Comparison of ENCODE assay signal across 15 cellular contexts in genomic region chr10:132309466-132309865, GRCh38. TPM values are rescaled to one million over a fixed set of nuclear protein-coding genes. Genes with fewer than 3 reads are reported as not detected.
DNase-seq lines count a peak whose midpoint lies in the region; TF ChIP-seq lines count a peak whose summit lies in the region.
"Had no signal": no experiment of that assay in that cellular context is flagged by ENCODE, and none has a peak within 500 bp of the region (broad histone marks: within the 10 kb centered on the region; RNA-seq: fewer than 3 reads in every experiment).

No MANE protein-coding gene starts in this region.

- no peak overlapping the region for H3K27ac Mint-ChIP-seq in activated naive CD4-positive, alpha-beta T cell treated with anti-CD3 and anti-CD28 coated beads, Interleukin-2, amount 10 ng/mL, durations not matched to agents 7 days and 5 days
- H3K27ac Mint-ChIP-seq in activated T-helper 1 cell treated with anti-CD3 and anti-CD28 coated beads, Interleukin-12 subunit alpha, Interleukin-12 subunit beta, Interleukin-2, Interleukin-4 antibody, amounts not matched to agents 30 ng/mL and 10 ng/mL and 1 ng/mL, durations not matched to agents 14 hours and 24 hours and 36 hours, result no peak overlapping the region
- H3K27ac Mint-ChIP-seq in mesothelial cell of epicardium, result no peak overlapping the region
- H3K27ac Mint-ChIP-seq: HFFc6 had no signal

- no peak for TF ChIP-seq CTCF in mesothelial cell of epicardium (IDR thresholded peaks at IDR 0.05; ENCODE audit: unreplicated experiment)

- no peak for DNase-seq in activated naive CD4-positive, alpha-beta T cell treated with anti-CD3 and anti-CD28 coated beads, Interleukin-2, amount 10 ng/mL, durations not matched to agents 7 days and 5 days
- no peak for DNase-seq in activated naive CD4-positive, alpha-beta T cell treated with anti-CD3 and anti-CD28 coated beads, Interleukin-2, amount 50 U/mL, for 16 hours
- no peak for DNase-seq in activated T-helper 1 cell treated with anti-CD3 and anti-CD28 coated beads, Interleukin-12 subunit alpha, Interleukin-12 subunit beta, Interleukin-2, Interleukin-4 antibody, amounts not matched to agents 30 ng/mL and 10 ng/mL and 1 ng/mL, durations not matched to agents 14 hours and 24 hours and 36 hours (ENCODE audit: low spot score)
- DNase-seq in mesothelial cell of epicardium (ENCODE audit: low spot score in 2 of 2, unreplicated experiment in 2 of 2), result no peak
- DNase-seq in ureter (ENCODE audit: low spot score), result peak; percentile 35
- no peak for DNase-seq in DMS 273 (lab: John Stamatoyannopoulos, UW; ENCODE audit: unreplicated experiment)
- DNase-seq in NCI-H345 (lab: John Stamatoyannopoulos, UW), result no peak
- DNase-seq in NCI-H510A treated with DMSO at 0.1 percent for 48 hours (lab: John Stamatoyannopoulos, UW), result no peak
- DNase-seq: anterior cingulate cortex; foreskin fibroblast; HFFc6; NCI-H187; NCI-H510A; Right ventricle myocardium superior; stimulated activated naive CD8-positive, alpha-beta T cell treated with anti-CD3 and anti-CD28 coated beads, Interleukin-15, Interleukin-2, amounts not matched to agents 100 U/mL and 50 U/mL, for 24 hours had no signal

- CTCF ChIA-PET in activated naive CD4-positive, alpha-beta T cell treated with anti-CD3 and anti-CD28 coated beads, Interleukin-2, amount 10 ng/mL, durations not matched to agents 7 days and 5 days (lab: Charles Lee), result no interaction called here

- H3K27me3 Mint-ChIP-seq in activated naive CD4-positive, alpha-beta T cell treated with anti-CD3 and anti-CD28 coated beads, Interleukin-2, amount 10 ng/mL, durations not matched to agents 7 days and 5 days, result peaks cover 71% of the 10 kb centered on the region
- peaks cover 34% of the 10 kb centered on the region for H3K27me3 Mint-ChIP-seq in activated T-helper 1 cell treated with anti-CD3 and anti-CD28 coated beads, Interleukin-12 subunit alpha, Interleukin-12 subunit beta, Interleukin-2, Interleukin-4 antibody, amounts not matched to agents 30 ng/mL and 10 ng/mL and 1 ng/mL, durations not matched to agents 14 hours and 24 hours and 36 hours (ENCODE audit: insufficient read depth)
- peaks cover 79% of the 10 kb centered on the region for H3K27me3 Mint-ChIP-seq in mesothelial cell of epicardium (ENCODE audit: low read depth)

- peaks cover 9% of the 10 kb centered on the region for H3K4me1 Mint-ChIP-seq in activated naive CD4-positive, alpha-beta T cell treated with anti-CD3 and anti-CD28 coated beads, Interleukin-2, amount 10 ng/mL, durations not matched to agents 7 days and 5 days
- H3K4me1 Mint-ChIP-seq in activated T-helper 1 cell treated with anti-CD3 and anti-CD28 coated beads, Interleukin-12 subunit alpha, Interleukin-12 subunit beta, Interleukin-2, Interleukin-4 antibody, amounts not matched to agents 30 ng/mL and 10 ng/mL and 1 ng/mL, durations not matched to agents 14 hours and 24 hours and 36 hours (ENCODE audit: low read depth), result no peaks in the 10 kb centered on the region
- peaks cover 5% of the 10 kb centered on the region for H3K4me1 Mint-ChIP-seq in mesothelial cell of epicardium

- intact Hi-C loops in activated T-helper 1 cell treated with anti-CD3 and anti-CD28 coated beads, Interleukin-12 subunit alpha, Interleukin-12 subunit beta, Interleukin-2, Interleukin-4 antibody, amounts not matched to agents 30 ng/mL and 10 ng/mL and 1 ng/mL, durations not matched to agents 14 hours and 24 hours and 36 hours (cut with micrococcal nuclease), result loop anchor here (5.0 to 10.0 kb wide), 3 partner anchors 77 to 965 kb away; partner anchors contain the start of genes ADAM8 and BNIP3

- peak overlapping the region; percentile 52 for H3K4me3 Mint-ChIP-seq in activated naive CD4-positive, alpha-beta T cell treated with anti-CD3 and anti-CD28 coated beads, Interleukin-2, amount 10 ng/mL, durations not matched to agents 7 days and 5 days
- peak overlapping the region; percentile 78 for H3K4me3 Mint-ChIP-seq in activated T-helper 1 cell treated with anti-CD3 and anti-CD28 coated beads, Interleukin-12 subunit alpha, Interleukin-12 subunit beta, Interleukin-2, Interleukin-4 antibody, amounts not matched to agents 30 ng/mL and 10 ng/mL and 1 ng/mL, durations not matched to agents 14 hours and 24 hours and 36 hours
- peak overlapping the region; percentile 60 for H3K4me3 Mint-ChIP-seq in mesothelial cell of epicardium

- H3K36me3 Mint-ChIP-seq in activated naive CD4-positive, alpha-beta T cell treated with anti-CD3 and anti-CD28 coated beads, Interleukin-2, amount 10 ng/mL, durations not matched to agents 7 days and 5 days, result no peaks in the 10 kb centered on the region
- no peaks in the 10 kb centered on the region for H3K36me3 Mint-ChIP-seq in activated T-helper 1 cell treated with anti-CD3 and anti-CD28 coated beads, Interleukin-12 subunit alpha, Interleukin-12 subunit beta, Interleukin-2, Interleukin-4 antibody, amounts not matched to agents 30 ng/mL and 10 ng/mL and 1 ng/mL, durations not matched to agents 14 hours and 24 hours and 36 hours (ENCODE audit: low read depth)
- H3K36me3 Mint-ChIP-seq in mesothelial cell of epicardium, result peaks cover 3% of the 10 kb centered on the region

- peaks cover 1% of the 10 kb centered on the region for H3K9me3 Mint-ChIP-seq in activated naive CD4-positive, alpha-beta T cell treated with anti-CD3 and anti-CD28 coated beads, Interleukin-2, amount 10 ng/mL, durations not matched to agents 7 days and 5 days
- no peaks in the 10 kb centered on the region for H3K9me3 Mint-ChIP-seq in activated T-helper 1 cell treated with anti-CD3 and anti-CD28 coated beads, Interleukin-12 subunit alpha, Interleukin-12 subunit beta, Interleukin-2, Interleukin-4 antibody, amounts not matched to agents 30 ng/mL and 10 ng/mL and 1 ng/mL, durations not matched to agents 14 hours and 24 hours and 36 hours
- peaks cover 5% of the 10 kb centered on the region for H3K9me3 Mint-ChIP-seq in mesothelial cell of epicardium

RNA-seq across cellular contexts. Expression of gene STK32C, which starts 1.7 kb away (rescaled TPM):
- total RNA-seq in activated T-helper 1 cell treated with anti-CD3 and anti-CD28 coated beads, Interleukin-12 subunit alpha, Interleukin-12 subunit beta, Interleukin-2, Interleukin-4 antibody, amounts not matched to agents 30 ng/mL and 10 ng/mL and 1 ng/mL, durations not matched to agents 14 hours and 24 hours and 36 hours, result 14.6 and 15.5 TPM in 2 replicates
- total RNA-seq in mesothelial cell of epicardium (8.0 to 9.9 TPM (median 8.4 TPM) in 3 replicates), ureter (10.8 TPM)

RNA-seq across cellular contexts. Expression of gene LRRC27, which starts 22.5 kb away (rescaled TPM):
- 1.7 and 3.4 TPM in 2 replicates for total RNA-seq in activated T-helper 1 cell treated with anti-CD3 and anti-CD28 coated beads, Interleukin-12 subunit alpha, Interleukin-12 subunit beta, Interleukin-2, Interleukin-4 antibody, amounts not matched to agents 30 ng/mL and 10 ng/mL and 1 ng/mL, durations not matched to agents 14 hours and 24 hours and 36 hours
- total RNA-seq in mesothelial cell of epicardium, result 15.2 to 17.0 TPM (median 16.1 TPM) in 3 replicates
- total RNA-seq in ureter, result 15.1 TPM
